8 cellular contexts compared by ENCODE assay signal in the genomic region with DNA sequence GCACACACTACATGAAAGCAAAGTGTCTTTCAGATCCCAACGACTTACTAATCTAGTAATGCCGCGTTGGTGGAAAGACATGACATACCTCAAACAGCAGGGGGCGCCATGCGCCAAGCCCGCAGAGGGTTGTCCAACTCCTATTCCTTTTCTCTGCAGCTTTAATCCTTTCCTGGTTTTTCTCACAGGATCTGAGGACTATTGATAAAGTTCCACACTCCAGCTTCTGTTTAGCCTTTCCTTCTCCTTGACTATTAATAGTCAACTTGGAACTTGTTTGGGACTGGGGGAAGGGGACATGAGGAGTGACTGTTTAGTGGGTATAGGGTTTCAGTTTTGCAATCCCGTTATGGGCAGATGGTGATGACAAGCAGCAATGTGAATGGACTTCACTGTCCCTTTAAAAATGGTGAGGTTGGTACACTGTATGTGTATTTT.
DNase-seq lines count a peak whose midpoint lies in the region; ATAC-seq, FAIRE-seq and TF ChIP-seq lines count a peak whose summit lies in the region.

No MANE protein-coding gene starts in this region.

- no peak overlapping the region for H3K4me3 Mint-ChIP-seq in CD14-positive monocyte

- H3K27ac Mint-ChIP-seq in CD14-positive monocyte = no peak overlapping the region

- DNase-seq in CD14-positive monocyte (ENCODE audit: low spot score) (peak; percentile 68), Kasumi-1 (lab: John Stamatoyannopoulos, UW) (peak; percentile 60 to 87), RCC 7860 (ENCODE audit: low spot score) (peak; percentile 66), fibroblast of villous mesenchyme (ENCODE audit: low read depth) (peak; percentile 83), nucleus accumbens (lab: John Stamatoyannopoulos, UW) (peak in 53 of 56 donors; percentile 6 to 89 (median 70))
- DNase-seq in activated T-helper 1 cell treated with anti-CD3 and anti-CD28 coated beads, Interleukin-2, amount 50 U/mL, for 16 hours (ENCODE audit: low read depth in 1 of 2, low spot score in 1 of 2) = peak; percentile 49 to 61

- peaks cover 0 to 3% (median 0%) of the 10 kb centered on the region in 7 donors for H3K9me3 Mint-ChIP-seq in CD14-positive monocyte

- H3K4me1 Mint-ChIP-seq in CD14-positive monocyte = peaks cover 28% of the 10 kb centered on the region

- peaks cover 2 to 3% (median 2%) of the 10 kb centered on the region in 3 donors for H3K27me3 Mint-ChIP-seq in CD14-positive monocyte (ENCODE audit: low read depth in 3 of 3)

- peak overlapping the region; percentile 97 for H3K27ac ChIP-seq in temporal lobe (ENCODE audit: low read depth, low read length)

- TF ChIP-seq CTCF in CD14-positive monocyte (IDR thresholded peaks at IDR 0.05) = peak; percentile 97
- peak; percentile 90 for TF ChIP-seq CTCF in fibroblast of villous mesenchyme (IDR thresholded peaks at IDR 0.05; ENCODE audit: insufficient read depth, low read depth, low read length)

- intact Hi-C loops in CD14-positive monocyte (cut with micrococcal nuclease) = loop anchor here (1.0 to 10.0 kb wide), 4 partner anchors 145 to 275 kb away; partner anchors contain the start of gene ANKH (in 1 of the 2)

- H3K4me3 ChIP-seq in fibroblast of villous mesenchyme (ENCODE audit: low read depth, low read length) = no peak overlapping the region

- peak; percentile 75 for FAIRE-seq in RCC 7860 (lab: Jason Lieb, UNC)

- peaks cover 0 to 6% of the 10 kb centered on the region in 2 donors for H3K36me3 Mint-ChIP-seq in CD14-positive monocyte

- peak; percentile 67 for ATAC-seq in GM19463 (IDR thresholded peaks at IDR 0.05; ENCODE audit: unreplicated experiment)
